ENCODE assay signal across 12 cellular contexts in the genomic region with DNA sequence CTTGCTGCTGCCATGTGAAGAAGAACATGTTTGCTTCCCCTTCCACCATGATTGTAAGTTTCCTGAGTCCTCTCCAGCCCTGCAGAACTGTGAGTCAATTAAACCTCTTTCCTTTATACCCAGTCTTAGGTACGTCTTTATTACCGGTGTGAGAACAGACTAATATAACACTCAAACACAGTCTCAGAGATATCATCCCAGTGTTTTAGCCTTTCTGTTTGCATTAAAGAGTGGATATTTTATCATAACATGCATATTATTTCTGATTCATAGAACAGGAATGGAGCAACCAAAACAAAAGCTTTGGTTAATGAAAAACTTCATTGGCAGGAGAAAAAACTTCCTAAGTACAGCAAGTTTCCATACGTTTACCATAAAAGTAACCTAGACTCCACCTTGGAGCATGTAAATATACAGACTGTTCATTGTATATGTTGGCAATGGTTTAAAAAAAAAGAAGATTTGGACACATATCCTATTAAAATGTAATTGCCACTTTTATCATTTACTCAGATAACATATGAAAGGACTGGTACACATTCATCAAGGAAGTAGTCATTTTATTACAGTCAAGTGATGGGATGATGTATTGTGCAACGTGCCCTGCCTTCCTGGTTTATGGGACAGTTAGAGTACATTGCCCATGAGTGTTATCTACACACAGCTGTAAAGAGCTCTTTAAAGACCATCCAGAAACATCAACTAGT.
DNase-seq lines count a peak whose midpoint lies in the region; ATAC-seq and TF ChIP-seq lines count a peak whose summit lies in the region.
"Had no signal": no experiment of that assay in that cellular context is flagged by ENCODE, and none has a peak within 500 bp of the region (broad histone marks: within the 10 kb centered on the region; RNA-seq: fewer than 3 reads in every experiment).

No MANE protein-coding gene starts in this region.

- H3K4me3 ChIP-seq in breast epithelium (no peak overlapping the region), RWPE2 (ENCODE audit: severe bottlenecking) (no peak overlapping the region), testis (no peak overlapping the region)
- H3K4me3 ChIP-seq: right atrium auricular region, tibial artery had no signal

- peak; percentile 30 for DNase-seq in MCF 10A (ENCODE audit: unreplicated experiment)
- DNase-seq in breast epithelium (ENCODE audit: low spot score in 2 of 2): no peak
- DNase-seq in RWPE2 (ENCODE audit: low spot score): no peak
- DNase-seq in hepatic stellate cell (ENCODE audit: low spot score): peak; percentile 22
- no peak for DNase-seq in activated CD8-positive, alpha-beta memory T cell treated with anti-CD3 and anti-CD28 coated beads, Interleukin-2, amount 10 ng/mL, durations not matched to agents 7 days and 5 days
- DNase-seq in testis: no peak
- DNase-seq: NCI-H1092 had no signal

- no peaks in the 10 kb centered on the region for H3K27me3 ChIP-seq in breast epithelium
- H3K27me3 ChIP-seq in RWPE2 (ENCODE audit: insufficient read depth, poor library complexity, severe bottlenecking): no peaks in the 10 kb centered on the region
- H3K27me3 ChIP-seq in testis: no peaks in the 10 kb centered on the region
- H3K27me3 ChIP-seq: right atrium auricular region, tibial artery had no signal

- CTCF ChIA-PET in MCF 10A (lab: Yijun Ruan, JAX): no interaction called here
- CTCF ChIA-PET in activated CD8-positive, alpha-beta memory T cell treated with anti-CD3 and anti-CD28 coated beads, Interleukin-2, amount 10 ng/mL, durations not matched to agents 7 days and 5 days (lab: Charles Lee): no interaction called here

- WGBS in testis, 2 donors: 64 to 70% methylated on average over 4 of the region's 4 CpGs

- peak; percentile 72 for ATAC-seq in RWPE2 (ENCODE audit: low read depth)
- ATAC-seq in HG02642 (IDR thresholded peaks at IDR 0.05; ENCODE audit: poor library complexity, unreplicated experiment): no peak
- ATAC-seq in activated CD8-positive, alpha-beta memory T cell treated with anti-CD3 and anti-CD28 coated beads, Interleukin-2, amount 10 ng/mL, durations not matched to agents 7 days and 5 days: no peak
- no peak for ATAC-seq in HG03108 (IDR thresholded peaks at IDR 0.05; ENCODE audit: unreplicated experiment)
- ATAC-seq: activated CD4-positive, CD25-positive, alpha-beta regulatory T cell treated with anti-CD3 and anti-CD28 coated beads, Interleukin-2, amount 50 U/mL, for 24 hours had no signal

- H3K4me1 ChIP-seq in breast epithelium (no peaks in the 10 kb centered on the region), RWPE2 (ENCODE audit: insufficient read depth, poor library complexity, severe bottlenecking) (peaks cover 6% of the 10 kb centered on the region), testis (no peaks in the 10 kb centered on the region)
- H3K4me1 ChIP-seq: right atrium auricular region, tibial artery had no signal

- POLR2A ChIA-PET in MCF 10A (lab: Yijun Ruan, JAX): interaction anchor here (0.6 to 1.4 kb wide), 4 partner anchors 24 to 153 kb away, joined by 3 to 4 read pairs (median 3); no protein-coding TSS in a partner anchor

- H3K36me3 ChIP-seq in breast epithelium (no peaks in the 10 kb centered on the region), RWPE2 (ENCODE audit: low read depth) (no peaks in the 10 kb centered on the region), testis (ENCODE audit: low read depth, missing control alignments) (no peaks in the 10 kb centered on the region)
- H3K36me3 ChIP-seq: right atrium auricular region, tibial artery had no signal

- H3K9me3 ChIP-seq in breast epithelium (no peaks in the 10 kb centered on the region), RWPE2 (ENCODE audit: severe bottlenecking) (no peaks in the 10 kb centered on the region), testis (no peaks in the 10 kb centered on the region)
- H3K9me3 ChIP-seq: right atrium auricular region, tibial artery had no signal

- no peak overlapping the region for H3K4me3 Mint-ChIP-seq in MCF 10A (ENCODE audit: unreplicated experiment)
- H3K4me3 Mint-ChIP-seq in activated CD8-positive, alpha-beta memory T cell treated with anti-CD3 and anti-CD28 coated beads, Interleukin-2, amount 10 ng/mL, durations not matched to agents 7 days and 5 days: no peak overlapping the region

- no peaks in the 10 kb centered on the region for H3K27me3 Mint-ChIP-seq in MCF 10A (ENCODE audit: insufficient read depth, unreplicated experiment)
- peaks cover 17% of the 10 kb centered on the region for H3K27me3 Mint-ChIP-seq in activated CD8-positive, alpha-beta memory T cell treated with anti-CD3 and anti-CD28 coated beads, Interleukin-2, amount 10 ng/mL, durations not matched to agents 7 days and 5 days

- no peaks in the 10 kb centered on the region for H3K9me3 Mint-ChIP-seq in MCF 10A (ENCODE audit: unreplicated experiment)
- peaks cover 3% of the 10 kb centered on the region for H3K9me3 Mint-ChIP-seq in activated CD8-positive, alpha-beta memory T cell treated with anti-CD3 and anti-CD28 coated beads, Interleukin-2, amount 10 ng/mL, durations not matched to agents 7 days and 5 days (ENCODE audit: low read depth)

- H3K27ac ChIP-seq in breast epithelium (no peak overlapping the region), RWPE2 (ENCODE audit: poor library complexity, severe bottlenecking) (peak overlapping the region; percentile 46), testis (no peak overlapping the region)
- H3K27ac ChIP-seq: right atrium auricular region, tibial artery had no signal

- no peaks in the 10 kb centered on the region for H3K36me3 Mint-ChIP-seq in MCF 10A (ENCODE audit: insufficient read depth, unreplicated experiment)
- H3K36me3 Mint-ChIP-seq in activated CD8-positive, alpha-beta memory T cell treated with anti-CD3 and anti-CD28 coated beads, Interleukin-2, amount 10 ng/mL, durations not matched to agents 7 days and 5 days: no peaks in the 10 kb centered on the region

- H3K27ac Mint-ChIP-seq in MCF 10A (ENCODE audit: low read depth, unreplicated experiment): peak overlapping the region; percentile 61
- no peak overlapping the region for H3K27ac Mint-ChIP-seq in activated CD8-positive, alpha-beta memory T cell treated with anti-CD3 and anti-CD28 coated beads, Interleukin-2, amount 10 ng/mL, durations not matched to agents 7 days and 5 days

- peaks cover 11% of the 10 kb centered on the region for H3K4me1 Mint-ChIP-seq in MCF 10A (ENCODE audit: insufficient read depth, unreplicated experiment)
- H3K4me1 Mint-ChIP-seq in activated CD8-positive, alpha-beta memory T cell treated with anti-CD3 and anti-CD28 coated beads, Interleukin-2, amount 10 ng/mL, durations not matched to agents 7 days and 5 days: no peaks in the 10 kb centered on the region

- intact Hi-C loops in MCF 10A (cut with micrococcal nuclease) (no loop called here), breast epithelium (cut with DNase I; ENCODE audit: low total_unique reads) (no loop called here), testis (cut with DNase I; ENCODE audit: low total_unique reads) (no loop called here)

- BruUV-seq in MCF 10A (replicated peaks; lab: Mats Ljungman, UMichigan): no TSS peak

- no peak for TF ChIP-seq CTCF in MCF 10A (IDR thresholded peaks at IDR 0.05; ENCODE audit: unreplicated experiment)
- TF ChIP-seq CTCF in breast epithelium (IDR thresholded peaks at IDR 0.05): no peak
- TF ChIP-seq CTCF in RWPE2 (IDR thresholded peaks at IDR 0.05; ENCODE audit: poor library complexity, severe bottlenecking): no peak
- no peak for TF ChIP-seq CTCF in testis (IDR thresholded peaks at IDR 0.05)

- no peak for TF ChIP-seq POLR2A in breast epithelium (IDR thresholded peaks at IDR 0.05)
- TF ChIP-seq POLR2A in testis (IDR thresholded peaks at IDR 0.05): no peak

Comparison
In these comparisons a context has a peak if more than half of its experiments do, and no peak if none do; other contexts are left out.
1. DNase-seq: peak in MCF 10A (single experiment) and hepatic stellate cell (single experiment); none in breast epithelium (0 of 2), RWPE2 (single experiment), activated CD8-positive, alpha-beta memory T cell treated with anti-CD3 and anti-CD28 coated beads, Interleukin-2, amount 10 ng/mL, durations not matched to agents 7 days and 5 days (single experiment) and testis (single experiment).